17 cellular contexts compared by ENCODE assay signal in genomic region chr1:96557336-96557735, GRCh38.
A peak's percentile ranks its signal among the peaks of the same experiment; 100 is the strongest.
DNase-seq lines count a peak whose midpoint lies in the region; ATAC-seq and TF ChIP-seq lines count a peak whose summit lies in the region.
"Had no signal": no experiment of that assay in that cellular context is flagged by ENCODE, and none has a peak within 500 bp of the region (broad histone marks: within the 10 kb centered on the region; RNA-seq: fewer than 3 reads in every experiment).

No MANE protein-coding gene starts in this region.

- TF ChIP-seq POLR2A in thyroid gland (IDR thresholded peaks at IDR 0.05) = no peak

- WGBS in GM23248 (ENCODE audit: low coverage in 1 of 2, low lambda C conversion rate in 2 of 2, missing lambda C conversion rate in 2 of 2), 2 experiments = 70 to 75% methylated on average over 5 of the region's 5 CpGs
- WGBS in thyroid gland, 2 donors = 85 to 92% methylated on average over 5 of the region's 5 CpGs

- H3K4me3 ChIP-seq in GM23248 = no peak overlapping the region
- no peak overlapping the region for H3K4me3 ChIP-seq in choroid plexus epithelial cell (ENCODE audit: low read depth, low read length)
- no peak overlapping the region for H3K4me3 ChIP-seq in foreskin fibroblast (ENCODE audit: low read depth in 1 of 2, low read length in 2 of 2)
- H3K4me3 ChIP-seq in thyroid gland (replicated peaks in 1 of 3) = no peak overlapping the region

- no peaks in the 10 kb centered on the region for H4K20me1 ChIP-seq in GM23248 (ENCODE audit: insufficient read depth)

- H3K9me3 Mint-ChIP-seq in stimulated activated effector memory CD8-positive, alpha-beta T cell treated with anti-CD3 and anti-CD28 coated beads, Interleukin-12 subunit alpha, Interleukin-12 subunit beta, amount 100 ng/mL, for 72 hours = no peaks in the 10 kb centered on the region

- peaks cover 26% of the 10 kb centered on the region for H3K4me1 ChIP-seq in GM23248 (ENCODE audit: insufficient read depth)
- no peaks in the 10 kb centered on the region for H3K4me1 ChIP-seq in thyroid gland
- H3K4me1 ChIP-seq: Caco-2 had no signal

- TF ChIP-seq CTCF in choroid plexus epithelial cell (conservative IDR thresholded peaks at IDR 0.05; ENCODE audit: low read depth, low read length) = no peak
- no peak for TF ChIP-seq CTCF in foreskin fibroblast (IDR thresholded peaks at IDR 0.05; ENCODE audit: low read depth, low read length)
- TF ChIP-seq CTCF in thyroid gland (IDR thresholded peaks at IDR 0.05) = no peak

- H3K4me3 Mint-ChIP-seq in stimulated activated effector memory CD8-positive, alpha-beta T cell treated with anti-CD3 and anti-CD28 coated beads, Interleukin-12 subunit alpha, Interleukin-12 subunit beta, amount 100 ng/mL, for 72 hours = no peak overlapping the region
- H3K4me3 Mint-ChIP-seq: IgD-negative memory B cell had no signal

- H3F3A ChIP-seq in GM23248 (ENCODE audit: insufficient read depth) = peaks cover 29% of the 10 kb centered on the region

- in situ Hi-C loops in GM23248 (cut with MboI) = no loop called here

- no peaks in the 10 kb centered on the region for H3K36me3 ChIP-seq in GM23248 (ENCODE audit: low read depth)
- H3K36me3 ChIP-seq in thyroid gland = no peaks in the 10 kb centered on the region

- no peak overlapping the region for H3K27ac Mint-ChIP-seq in stimulated activated effector memory CD8-positive, alpha-beta T cell treated with anti-CD3 and anti-CD28 coated beads, Interleukin-12 subunit alpha, Interleukin-12 subunit beta, amount 100 ng/mL, for 72 hours
- H3K27ac Mint-ChIP-seq: IgD-negative memory B cell had no signal

- no peak overlapping the region for H3K27ac ChIP-seq in GM23248
- no peak overlapping the region for H3K27ac ChIP-seq in thyroid gland

- no peak overlapping the region for H3K4me2 ChIP-seq in GM23248 (ENCODE audit: unreplicated experiment)

- H3K79me2 ChIP-seq in GM23248 (ENCODE audit: insufficient read depth) = no peaks in the 10 kb centered on the region

- no peak for ATAC-seq in stimulated activated effector memory CD8-positive, alpha-beta T cell treated with anti-CD3 and anti-CD28 coated beads, Interleukin-12 subunit alpha, Interleukin-12 subunit beta, amount 100 ng/mL, for 72 hours

- intact Hi-C loops in thyroid gland (cut with DNase I) = no loop called here

- no peaks in the 10 kb centered on the region for H3K36me3 Mint-ChIP-seq in stimulated activated effector memory CD8-positive, alpha-beta T cell treated with anti-CD3 and anti-CD28 coated beads, Interleukin-12 subunit alpha, Interleukin-12 subunit beta, amount 100 ng/mL, for 72 hours
- H3K36me3 Mint-ChIP-seq: IgD-negative memory B cell had no signal

- no peak overlapping the region for H2AFZ ChIP-seq in GM23248

- DNase-seq in AG08395 (ENCODE audit: low spot score) (peak; percentile 43), GM23248 (peak; percentile 63), choroid plexus epithelial cell (ENCODE audit: low read depth) (peak; percentile 30), foreskin fibroblast (peak; percentile 45 to 62), DMS153 treated with DMSO at 0.1 percent for 48 hours (lab: John Stamatoyannopoulos, UW; ENCODE audit: unreplicated experiment) (no peak), thyroid gland (no peak), NCI-H524 (lab: John Stamatoyannopoulos, UW) (no peak)
- no peak for DNase-seq in stimulated activated effector memory CD8-positive, alpha-beta T cell treated with anti-CD3 and anti-CD28 coated beads, Interleukin-12 subunit alpha, Interleukin-12 subunit beta, amount 100 ng/mL, for 72 hours (ENCODE audit: low spot score in 2 of 2)
- DNase-seq: AML-193, Caco-2, DMS79, GF-D8, H7, NCI-H146, NCI-H345, NCI-H69 had no signal

- H3K4me1 Mint-ChIP-seq in stimulated activated effector memory CD8-positive, alpha-beta T cell treated with anti-CD3 and anti-CD28 coated beads, Interleukin-12 subunit alpha, Interleukin-12 subunit beta, amount 100 ng/mL, for 72 hours = no peaks in the 10 kb centered on the region
- H3K4me1 Mint-ChIP-seq: IgD-negative memory B cell had no signal

- H3K27me3 ChIP-seq in GM23248 (replicated peaks; ENCODE audit: insufficient read depth) (no peaks in the 10 kb centered on the region), thyroid gland (no peaks in the 10 kb centered on the region)

- no peaks in the 10 kb centered on the region for H3K9me2 ChIP-seq in GM23248 (ENCODE audit: insufficient read depth)

- H3K9me3 ChIP-seq in GM23248 (ENCODE audit: low read depth) = no peaks in the 10 kb centered on the region
- H3K9me3 ChIP-seq in thyroid gland = no peaks in the 10 kb centered on the region
- H3K9me3 ChIP-seq: Caco-2 had no signal

- H3K9ac ChIP-seq in GM23248 = no peak overlapping the region

Comparison
In these comparisons a context has a peak if more than half of its experiments do, and no peak if none do; other contexts are left out.
1. DNase-seq: peak in AG08395 (single experiment), GM23248 (single experiment), choroid plexus epithelial cell (single experiment) and foreskin fibroblast (2 of 2); none in DMS153 treated with DMSO at 0.1 percent for 48 hours (single experiment), thyroid gland (0 of 2), stimulated activated effector memory CD8-positive, alpha-beta T cell treated with anti-CD3 and anti-CD28 coated beads, Interleukin-12 subunit alpha, Interleukin-12 subunit beta, amount 100 ng/mL, for 72 hours (0 of 2) and NCI-H524 (0 of 2).